8 cellular contexts compared by ENCODE assay signal in genomic region chr1:183622884-183623785, GRCh38. TPM values are rescaled to one million over a fixed set of nuclear protein-coding genes. Genes with fewer than 3 reads are reported as not detected.
DNase-seq lines count a peak whose midpoint lies in the region; ATAC-seq and TF ChIP-seq lines count a peak whose summit lies in the region.

No MANE protein-coding gene starts in this region.

- H3K4me1 Mint-ChIP-seq in activated naive CD8-positive, alpha-beta T cell treated with anti-CD3 and anti-CD28 coated beads, Interleukin-2, amount 10 ng/mL, durations not matched to agents 7 days and 5 days: peaks cover 12% of the 10 kb centered on the region

- H3K27me3 ChIP-seq in DOHH2 (ENCODE audit: control insufficient read depth, low read length) (no peaks in the 10 kb centered on the region), Peyer's patch (no peaks in the 10 kb centered on the region), left ventricle myocardium inferior (ENCODE audit: low read depth) (no peaks in the 10 kb centered on the region)

- POLR2A ChIA-PET in activated naive CD8-positive, alpha-beta T cell treated with anti-CD3 and anti-CD28 coated beads, Interleukin-2, amount 10 ng/mL, durations not matched to agents 7 days and 5 days (lab: Charles Lee): interaction anchor here (0.8 kb wide), 1 partner anchor 47 kb away, joined by 3 read pairs; no protein-coding TSS in a partner anchor

- H3K27ac Mint-ChIP-seq in activated naive CD8-positive, alpha-beta T cell treated with anti-CD3 and anti-CD28 coated beads, Interleukin-2, amount 10 ng/mL, durations not matched to agents 7 days and 5 days: no peak overlapping the region

- no peaks in the 10 kb centered on the region for H3K9me3 Mint-ChIP-seq in activated naive CD8-positive, alpha-beta T cell treated with anti-CD3 and anti-CD28 coated beads, Interleukin-2, amount 10 ng/mL, durations not matched to agents 7 days and 5 days

- H3K9me3 ChIP-seq in DOHH2 (ENCODE audit: control insufficient read depth, insufficient read depth, low read length) (no peaks in the 10 kb centered on the region), Peyer's patch (no peaks in the 10 kb centered on the region), left ventricle myocardium inferior (replicated peaks) (no peaks in the 10 kb centered on the region)

- H3K9me2 ChIP-seq in DOHH2 (replicated peaks; ENCODE audit: control insufficient read depth, low read length): no peaks in the 10 kb centered on the region

- in situ Hi-C loops in KBM-7 (cut with MboI; ENCODE audit: low pct_unique_long_range_greater_than_20kb, low sequenced_read_pairs): no loop called here

- H3K27me3 Mint-ChIP-seq in activated naive CD8-positive, alpha-beta T cell treated with anti-CD3 and anti-CD28 coated beads, Interleukin-2, amount 10 ng/mL, durations not matched to agents 7 days and 5 days: no peaks in the 10 kb centered on the region

- peak; percentile 63 for ATAC-seq in GM21526 (IDR thresholded peaks at IDR 0.05; ENCODE audit: low FRiP score, unreplicated experiment)
- ATAC-seq in activated naive CD8-positive, alpha-beta T cell treated with anti-CD3 and anti-CD28 coated beads, Interleukin-2, amount 10 ng/mL, durations not matched to agents 7 days and 5 days (ENCODE audit: low read depth): peak; percentile 84
- ATAC-seq in GM18858 (IDR thresholded peaks at IDR 0.05; ENCODE audit: unreplicated experiment): no peak

- H4K20me1 ChIP-seq in DOHH2 (ENCODE audit: control insufficient read depth, insufficient read depth, low read depth, low read length): peaks cover 5% of the 10 kb centered on the region; the same call in 1 of the 2 replicates

- H3K27ac ChIP-seq in DOHH2 (ENCODE audit: low read depth, low read length) (no peak overlapping the region), Peyer's patch (peak overlapping the region in 2 of 4 donors; percentile 4 to 9), left ventricle myocardium inferior (replicated peaks) (peak overlapping the region; percentile 37)

- H3F3A ChIP-seq in DOHH2 (ENCODE audit: control insufficient read depth, insufficient read depth): peaks cover 10% of the 10 kb centered on the region

- intact Hi-C loops in left ventricle myocardium inferior (cut with micrococcal nuclease): no loop called here

- H3K36me3 ChIP-seq in DOHH2 (ENCODE audit: control insufficient read depth, low read length) (peaks cover 33% of the 10 kb centered on the region), Peyer's patch (peaks cover 0 to 26% (median 0%) of the 10 kb centered on the region in 3 donors), left ventricle myocardium inferior (peaks cover 19% of the 10 kb centered on the region)

- no peak for TF ChIP-seq POLR2A in Peyer's patch (IDR thresholded peaks at IDR 0.05)

- H3K4me3 Mint-ChIP-seq in activated naive CD8-positive, alpha-beta T cell treated with anti-CD3 and anti-CD28 coated beads, Interleukin-2, amount 10 ng/mL, durations not matched to agents 7 days and 5 days: no peak overlapping the region

- H3K4me3 ChIP-seq in DOHH2 (ENCODE audit: low read length) (no peak overlapping the region), Peyer's patch (no peak overlapping the region), left ventricle myocardium inferior (no peak overlapping the region)

- H3K79me2 ChIP-seq in DOHH2 (ENCODE audit: control insufficient read depth, low read length): no peaks in the 10 kb centered on the region

- DNase-seq in KBM-7: peak; percentile 73
- peak in 2 of 3 donors; percentile 43 to 77 for DNase-seq in Peyer's patch
- DNase-seq in activated naive CD8-positive, alpha-beta T cell treated with anti-CD3 and anti-CD28 coated beads, Interleukin-2, amount 10 ng/mL, durations not matched to agents 7 days and 5 days: peak; percentile 36
- DNase-seq in left ventricle myocardium inferior: peak; percentile 33
- DNase-seq in retina: peak; percentile 59

- H3K36me3 Mint-ChIP-seq in activated naive CD8-positive, alpha-beta T cell treated with anti-CD3 and anti-CD28 coated beads, Interleukin-2, amount 10 ng/mL, durations not matched to agents 7 days and 5 days: peaks cover 12% of the 10 kb centered on the region

- H3K4me1 ChIP-seq in DOHH2 (ENCODE audit: control insufficient read depth, low read length): no peaks in the 10 kb centered on the region
- H3K4me1 ChIP-seq in Peyer's patch: peaks cover 0 to 14% (median 0%) of the 10 kb centered on the region in 4 donors
- peaks cover 53% of the 10 kb centered on the region for H3K4me1 ChIP-seq in left ventricle myocardium inferior

- H3K4me2 ChIP-seq in DOHH2 (ENCODE audit: low read length): no peak overlapping the region

- peak; percentile 77 for TF ChIP-seq CTCF in DOHH2 (IDR thresholded peaks at IDR 0.05; ENCODE audit: low read depth, low read length, poor library complexity, severe bottlenecking)
- TF ChIP-seq CTCF in Peyer's patch (IDR thresholded peaks at IDR 0.05): peak; percentile 43 to 75 (median 66)
- peak; percentile 82 for TF ChIP-seq CTCF in left ventricle myocardium inferior (IDR thresholded peaks at IDR 0.05; ENCODE audit: borderline replicate concordance)

RNA-seq across cellular contexts. Expression of gene ARPC5, which starts 12.4 kb away (rescaled TPM):
- total RNA-seq in Peyer's patch (10 to 100 TPM; 57.9 to 86.7 (median 67.9) TPM), left ventricle myocardium inferior (33.6 TPM)
- total RNA-seq in activated naive CD8-positive, alpha-beta T cell treated with anti-CD3 and anti-CD28 coated beads, Interleukin-2, amount 10 ng/mL, durations not matched to agents 7 days and 5 days: 100 to 1,000 TPM; 186 to 207 TPM

RNA-seq across cellular contexts. Expression of gene APOBEC4, which starts 30.0 kb away (rescaled TPM):
- total RNA-seq in Peyer's patch (under 1 TPM in 1 of 4 donors, not detected in 3; 0.85 TPM), left ventricle myocardium inferior (0.11 TPM)
- not detected for total RNA-seq in activated naive CD8-positive, alpha-beta T cell treated with anti-CD3 and anti-CD28 coated beads, Interleukin-2, amount 10 ng/mL, durations not matched to agents 7 days and 5 days

RNA-seq across cellular contexts. Expression of gene NCF2, which starts 32.9 kb away (rescaled TPM):
- total RNA-seq in Peyer's patch (10 to 100 TPM in 1 of 4 donors, 1 to 10 TPM in 3; 1.6 to 13.2 (median 5.6) TPM), left ventricle myocardium inferior (4.5 TPM)
- total RNA-seq in activated naive CD8-positive, alpha-beta T cell treated with anti-CD3 and anti-CD28 coated beads, Interleukin-2, amount 10 ng/mL, durations not matched to agents 7 days and 5 days: 1 to 10 TPM; 7.5 to 8.0 TPM
